20 cellular contexts compared by ENCODE assay signal in genomic region chr6:90190181-90190580, GRCh38.
A peak's percentile ranks its signal among the peaks of the same experiment; 100 is the strongest.
DNase-seq lines count a peak whose midpoint lies in the region; ATAC-seq and TF ChIP-seq lines count a peak whose summit lies in the region.
"Had no signal": no experiment of that assay in that cellular context is flagged by ENCODE, and none has a peak within 500 bp of the region (broad histone marks: within the 10 kb centered on the region; RNA-seq: fewer than 3 reads in every experiment).

No MANE protein-coding gene starts in this region.

- no peak for DNase-seq in activated naive CD4-positive, alpha-beta T cell treated with anti-CD3 and anti-CD28 coated beads, Interleukin-2, amount 50 U/mL, for 16 hours
- no peak for DNase-seq in T-cell
- no peak for DNase-seq in chondrocyte (ENCODE audit: low spot score)
- DNase-seq in NCI-H1048 (lab: John Stamatoyannopoulos, UW): no peak
- DNase-seq in HUDEP-2 (lab: John Stamatoyannopoulos, UW; ENCODE audit: unreplicated experiment in 76 of 76): no peak
- no peak for DNase-seq in middle frontal gyrus (ENCODE audit: extremely low spot score, low spot score)
- no peak for DNase-seq in NCI-H526 (lab: John Stamatoyannopoulos, UW)
- DNase-seq: activated CD8-positive, alpha-beta memory T cell treated with anti-CD3 and anti-CD28 coated beads, Interleukin-2, amount 10 ng/mL, durations not matched to agents 7 days and 5 days; activated effector memory CD4-positive, alpha-beta T cell treated with anti-CD3 and anti-CD28 coated beads, Interleukin-2, amount 50 U/mL, for 16 hours; head of caudate nucleus; left cardiac atrium; mesendoderm; NCI-H1105 treated with DMSO at 0.1 percent for 48 hours; NCI-H446 treated with DMSO at 0.1 percent for 48 hours; nephron progenitor cell; Peyer's patch; posterior cingulate gyrus; sigmoid colon; uterus had no signal

- H3K27ac Mint-ChIP-seq in activated naive CD4-positive, alpha-beta T cell treated with anti-CD3 and anti-CD28 coated beads, Interleukin-2, amount 50 U/mL, for 24 hours: peak overlapping the region; percentile 94
- H3K27ac Mint-ChIP-seq in T-cell (peak overlapping the region; percentile 88 to 90), chondrocyte (ENCODE audit: unreplicated experiment) (peak overlapping the region; percentile 57)
- H3K27ac Mint-ChIP-seq: nephron progenitor cell had no signal

- CTCF ChIA-PET in T-cell (lab: Charles Lee): interaction anchor here in 1 of 2 donors (0.6 to 1.2 kb wide), 3 partner anchors 11 to 295 kb away, joined by 3 to 4 read pairs (median 3); no protein-coding TSS in a partner anchor

- POLR2A ChIA-PET in T-cell (lab: Charles Lee): interaction anchor here in 1 of 2 donors (0.6 to 0.8 kb wide), 4 partner anchors 12 to 102 kb away, joined by 3 read pairs; no protein-coding TSS in a partner anchor

- H3K27me3 Mint-ChIP-seq in activated naive CD4-positive, alpha-beta T cell treated with anti-CD3 and anti-CD28 coated beads, Interleukin-2, amount 50 U/mL, for 24 hours: no peaks in the 10 kb centered on the region
- H3K27me3 Mint-ChIP-seq in T-cell (no peaks in the 10 kb centered on the region), chondrocyte (ENCODE audit: low read depth) (no peaks in the 10 kb centered on the region)

- H3K4me1 Mint-ChIP-seq in activated naive CD4-positive, alpha-beta T cell treated with anti-CD3 and anti-CD28 coated beads, Interleukin-2, amount 50 U/mL, for 24 hours: peaks cover 87% of the 10 kb centered on the region
- H3K4me1 Mint-ChIP-seq in T-cell (peaks cover 81 to 89% (median 82%) of the 10 kb centered on the region in 3 donors), chondrocyte (ENCODE audit: low read depth) (peaks cover 34% of the 10 kb centered on the region)

- TF ChIP-seq CTCF in chondrocyte (IDR thresholded peaks at IDR 0.05): no peak

- H3K9me3 Mint-ChIP-seq in activated naive CD4-positive, alpha-beta T cell treated with anti-CD3 and anti-CD28 coated beads, Interleukin-2, amount 50 U/mL, for 24 hours: no peaks in the 10 kb centered on the region
- H3K9me3 Mint-ChIP-seq in T-cell: no peaks in the 10 kb centered on the region
- no peaks in the 10 kb centered on the region for H3K9me3 Mint-ChIP-seq in chondrocyte (ENCODE audit: low read depth)

- peaks cover 21% of the 10 kb centered on the region for H3K36me3 Mint-ChIP-seq in activated naive CD4-positive, alpha-beta T cell treated with anti-CD3 and anti-CD28 coated beads, Interleukin-2, amount 50 U/mL, for 24 hours
- H3K36me3 Mint-ChIP-seq in T-cell (peaks cover 9% of the 10 kb centered on the region), chondrocyte (ENCODE audit: low read depth) (no peaks in the 10 kb centered on the region)

- ATAC-seq in T-cell (replicated peaks in 1 of 4): no peak
- ATAC-seq: left cardiac atrium had no signal

- peak overlapping the region; percentile 74 for H3K4me3 Mint-ChIP-seq in activated naive CD4-positive, alpha-beta T cell treated with anti-CD3 and anti-CD28 coated beads, Interleukin-2, amount 50 U/mL, for 24 hours
- H3K4me3 Mint-ChIP-seq in T-cell (peak overlapping the region in 2 of 3 donors; percentile 39 to 60), chondrocyte (ENCODE audit: unreplicated experiment) (no peak overlapping the region)
- H3K4me3 Mint-ChIP-seq: nephron progenitor cell had no signal
